Comparison of ENCODE assay signal across 24 cellular contexts in the genomic region with DNA sequence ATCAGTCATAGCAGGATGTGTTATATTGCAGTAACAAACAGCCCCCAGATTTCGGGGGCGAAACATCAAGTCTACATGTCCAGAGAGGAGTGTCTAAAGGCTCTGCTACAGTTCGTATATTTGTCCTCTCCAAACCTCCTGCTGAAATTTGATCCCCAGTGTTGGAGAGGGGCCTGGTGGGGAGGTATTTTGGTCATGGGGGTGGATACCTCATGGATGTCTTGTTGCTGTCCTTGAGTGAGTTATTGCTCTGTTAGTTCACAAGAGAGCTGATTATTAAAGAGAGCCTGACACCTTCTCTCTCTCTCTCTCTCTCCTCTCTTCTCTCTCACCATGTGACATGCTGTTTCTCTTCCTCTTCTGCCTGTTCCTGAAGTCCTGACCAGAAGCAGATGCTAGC.
"Had no signal": no experiment of that assay in that cellular context is flagged by ENCODE, and none has a peak within 500 bp of the region (broad histone marks: within the 10 kb centered on the region; RNA-seq: fewer than 3 reads in every experiment).

No MANE protein-coding gene starts in this region.

- H3K27ac ChIP-seq: epithelial cell of prostate, neutrophil, ovary, prostate gland, sigmoid colon, stomach, suprapubic skin, tibial artery had no signal

- H3K27me3 ChIP-seq: neutrophil, ovary, sigmoid colon, tibial artery had no signal

- H3K4me1 ChIP-seq: prostate gland, sigmoid colon, stomach, tibial artery had no signal

- H3K9me3 ChIP-seq: esophagus squamous epithelium, neutrophil, ovary, prostate gland, sigmoid colon, suprapubic skin, tibial artery had no signal

- H3K36me3 ChIP-seq: esophagus squamous epithelium, neutrophil, ovary, prostate gland, sigmoid colon, stomach, suprapubic skin, tibial artery had no signal

- DNase-seq: activated CD4-positive, alpha-beta T cell treated with anti-CD3 and anti-CD28 coated beads for 36 hours; activated CD4-positive, CD25-positive, alpha-beta regulatory T cell; activated CD8-positive, alpha-beta memory T cell treated with anti-CD3 and anti-CD28 coated beads, Interleukin-2, amount 10 ng/mL, durations not matched to agents 7 days and 5 days; activated CD8-positive, alpha-beta T cell treated with anti-CD3 and anti-CD28 coated beads, Interleukin-2, amount 10 ng/mL, durations not matched to agents 7 days and 5 days; activated naive CD8-positive, alpha-beta T cell treated with anti-CD3 and anti-CD28 coated beads, Interleukin-2, amount 50 U/mL, for 24 hours; activated T-cell treated with anti-CD3 and anti-CD28 coated beads, Interleukin-2, amount 50 U/mL, for 48 hours; amygdala; caudate nucleus; esophagus squamous epithelium; foreskin melanocyte; glutamatergic neuron; left ventricle myocardium superior; ovary; sigmoid colon; small intestine; stimulated activated CD4-positive, alpha-beta T cell treated with anti-CD3 and anti-CD28 coated beads, Interleukin-4, amount 100 ng/mL, for 24 hours; stomach; T-helper 1 cell had no signal

- ATAC-seq: activated CD4-positive, alpha-beta T cell treated with anti-CD3 and anti-CD28 coated beads for 36 hours; activated CD8-positive, alpha-beta memory T cell treated with anti-CD3 and anti-CD28 coated beads, Interleukin-2, amount 10 ng/mL, durations not matched to agents 7 days and 5 days; activated CD8-positive, alpha-beta T cell treated with anti-CD3 and anti-CD28 coated beads, Interleukin-2, amount 10 ng/mL, durations not matched to agents 7 days and 5 days; activated naive CD8-positive, alpha-beta T cell treated with anti-CD3 and anti-CD28 coated beads, Interleukin-2, amount 50 U/mL, for 24 hours; left ventricle myocardium superior; stimulated activated effector memory CD8-positive, alpha-beta T cell treated with anti-CD3 and anti-CD28 coated beads, Interleukin-12 subunit alpha, Interleukin-12 subunit beta, amount 100 ng/mL, for 72 hours had no signal

- H3K4me3 ChIP-seq: esophagus squamous epithelium, ovary, prostate gland, sigmoid colon, stomach, suprapubic skin, tibial artery had no signal
